Comparison of ENCODE assay signal across 35 cellular contexts in the genomic region with DNA sequence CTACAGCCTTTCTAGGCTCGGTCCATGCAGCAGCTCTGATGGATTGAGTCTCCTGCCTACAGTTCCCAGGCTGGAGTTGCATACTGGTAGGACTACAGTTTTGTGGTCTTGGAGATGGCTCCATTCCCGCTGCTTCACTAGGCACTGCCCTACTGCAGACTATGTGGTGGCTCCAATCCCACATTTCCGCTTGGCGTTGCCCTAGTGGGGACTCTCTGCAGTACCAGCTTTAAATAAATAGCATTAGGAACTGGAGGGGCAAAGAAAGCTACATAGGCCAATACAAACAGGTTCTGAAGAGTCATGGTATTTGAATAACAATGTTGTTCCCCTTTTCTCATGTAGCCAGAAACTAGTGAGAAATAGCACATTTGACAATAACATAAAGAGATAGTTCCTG.
"Had no signal": no experiment of that assay in that cellular context is flagged by ENCODE, and none has a peak within 500 bp of the region (broad histone marks: within the 10 kb centered on the region; RNA-seq: fewer than 3 reads in every experiment).

No MANE protein-coding gene starts in this region.

- ATAC-seq: activated CD8-positive, alpha-beta T cell treated with anti-CD3 and anti-CD28 coated beads for 36 hours; activated T-cell treated with anti-CD3 and anti-CD28 coated beads, Interleukin-2, amount 50 U/mL, for 72 hours; activated T-helper 17 cell treated with anti-CD3 and anti-CD28 coated beads, Interleukin-2, amount 50 U/mL, for 72 hours; PC-3 had no signal

- H3K27ac ChIP-seq: brain microvascular endothelial cell, Peyer's patch, VCaP had no signal

- H3K4me1 ChIP-seq: Peyer's patch had no signal

- H3K36me3 ChIP-seq: brain microvascular endothelial cell, Peyer's patch had no signal

- H3K9me3 ChIP-seq: Peyer's patch had no signal

- H3K4me1 Mint-ChIP-seq: activated T-helper 17 cell treated with anti-CD3 and anti-CD28 coated beads, Interleukin-2, amount 50 U/mL, for 72 hours had no signal

- DNase-seq: activated CD4-positive, alpha-beta T cell treated with anti-CD3 and anti-CD28 coated beads, Interleukin-2, amount 10 ng/mL, durations not matched to agents 24 days and 14 days; activated CD4-positive, alpha-beta T cell treated with anti-CD3 and anti-CD28 coated beads, Interleukin-2, amount 50 U/mL, for 4 hours; activated CD4-positive, CD25-positive, alpha-beta regulatory T cell; activated CD8-positive, alpha-beta T cell treated with anti-CD3 and anti-CD28 coated beads for 36 hours; activated effector memory CD4-positive, alpha-beta T cell treated with anti-CD3 and anti-CD28 coated beads, Interleukin-2, amount 50 U/mL, for 16 hours; activated naive CD4-positive, alpha-beta T cell; activated naive CD4-positive, alpha-beta T cell treated with anti-CD3 and anti-CD28 coated beads, Interleukin-2, amount 50 U/mL, for 16 hours; activated naive CD8-positive, alpha-beta T cell treated with anti-CD3 and anti-CD28 coated beads for 36 hours; activated T-cell treated with anti-CD3 and anti-CD28 coated beads, Interleukin-2, amount 50 U/mL, for 1 hour; activated T-cell treated with anti-CD3 and anti-CD28 coated beads, Interleukin-2, amount 50 U/mL, for 72 hours; amniotic stem cell; aorta; brain microvascular endothelial cell; central memory CD4-positive, alpha-beta T cell; KG1; MM.1S; NCI-H1048; NCI-H1105 treated with DMSO at 0.1 percent for 48 hours; NCI-H1436; NCI-H1694; NCI-H1930; NCI-H2081 treated with DMSO at 0.1 percent for 48 hours; NCI-H226; NCI-H446 treated with DMSO at 0.1 percent for 48 hours; NCI-H524; NCI-H69; NK-92 treated with Interleukin-12 subunit alpha and Interleukin-12 subunit beta, amount 100 ng/mL, for 24 hours; PC-3; Peyer's patch; RPMI8226; SHP77 treated with DMSO at 0.1 percent for 48 hours; T1000 had no signal

- H3K9me3 Mint-ChIP-seq: activated CD4-positive, alpha-beta T cell treated with anti-CD3 and anti-CD28 coated beads, Interleukin-2, amount 10 ng/mL, durations not matched to agents 24 days and 14 days; activated CD8-positive, alpha-beta T cell treated with anti-CD3 and anti-CD28 coated beads for 36 hours; activated naive CD8-positive, alpha-beta T cell treated with anti-CD3 and anti-CD28 coated beads for 36 hours; activated T-cell treated with anti-CD3 and anti-CD28 coated beads, Interleukin-2, amount 50 U/mL, for 72 hours; activated T-helper 17 cell treated with anti-CD3 and anti-CD28 coated beads, Interleukin-2, amount 50 U/mL, for 72 hours had no signal

- H3K27me3 ChIP-seq: Peyer's patch had no signal

- H3K27ac Mint-ChIP-seq: activated CD4-positive, alpha-beta T cell treated with anti-CD3 and anti-CD28 coated beads, Interleukin-2, amount 10 ng/mL, durations not matched to agents 24 days and 14 days; activated CD8-positive, alpha-beta T cell treated with anti-CD3 and anti-CD28 coated beads for 36 hours; activated naive CD8-positive, alpha-beta T cell treated with anti-CD3 and anti-CD28 coated beads for 36 hours; activated T-cell treated with anti-CD3 and anti-CD28 coated beads, Interleukin-2, amount 50 U/mL, for 72 hours; activated T-helper 17 cell treated with anti-CD3 and anti-CD28 coated beads, Interleukin-2, amount 50 U/mL, for 72 hours; IgD-negative memory B cell had no signal

- H3K27me3 Mint-ChIP-seq: activated CD8-positive, alpha-beta T cell treated with anti-CD3 and anti-CD28 coated beads for 36 hours; activated naive CD8-positive, alpha-beta T cell treated with anti-CD3 and anti-CD28 coated beads for 36 hours; activated T-helper 17 cell treated with anti-CD3 and anti-CD28 coated beads, Interleukin-2, amount 50 U/mL, for 72 hours had no signal

- H3K4me3 ChIP-seq: Peyer's patch had no signal

- H3K4me3 Mint-ChIP-seq: activated CD4-positive, alpha-beta T cell treated with anti-CD3 and anti-CD28 coated beads, Interleukin-2, amount 10 ng/mL, durations not matched to agents 24 days and 14 days; activated CD8-positive, alpha-beta T cell treated with anti-CD3 and anti-CD28 coated beads for 36 hours; activated naive CD8-positive, alpha-beta T cell treated with anti-CD3 and anti-CD28 coated beads for 36 hours; activated T-cell treated with anti-CD3 and anti-CD28 coated beads, Interleukin-2, amount 50 U/mL, for 72 hours; activated T-helper 17 cell treated with anti-CD3 and anti-CD28 coated beads, Interleukin-2, amount 50 U/mL, for 72 hours; IgD-negative memory B cell had no signal
